27 cellular contexts compared by ENCODE assay signal in genomic region chr2:44148997-44149396, GRCh38. TPM values are rescaled to one million over a fixed set of nuclear protein-coding genes. Genes with fewer than 3 reads are reported as not detected.
DNase-seq lines count a peak whose midpoint lies in the region; ATAC-seq, FAIRE-seq and TF ChIP-seq lines count a peak whose summit lies in the region.
"Had no signal": no experiment of that assay in that cellular context is flagged by ENCODE, and none has a peak within 500 bp of the region (broad histone marks: within the 10 kb centered on the region; RNA-seq: fewer than 3 reads in every experiment).

No MANE protein-coding gene starts in this region.

- H3K27me3 ChIP-seq in K562 (ENCODE audit: control insufficient read depth in 2 of 2, insufficient read depth in 2 of 2, low read length in 2 of 2) (peaks cover 4 to 11% of the 10 kb centered on the region in 2 experiments; a peak in 3 of 5 replicates), heart left ventricle (peaks cover 0 to 7% (median 0%) of the 10 kb centered on the region in 9 donors)
- H3K27me3 ChIP-seq: SJSA1 had no signal

- TF ChIP-seq POLR2A in K562 (conservative IDR thresholded peaks at IDR 0.05) (no peak), heart left ventricle (IDR thresholded peaks at IDR 0.05) (no peak)

- in situ Hi-C loops in KBM-7 (cut with MboI; ENCODE audit: low pct_unique_long_range_greater_than_20kb, low sequenced_read_pairs), result no loop called here
- in situ Hi-C loops in K562 (cut with MboI), result no loop called here

- TF ChIP-seq CTCF in D721Med (IDR thresholded peaks at IDR 0.05; ENCODE audit: insufficient read depth, missing control alignments) (no peak), K562 (IDR thresholded peaks at IDR 0.05 in 2 of 3, conservative IDR thresholded peaks at IDR 0.05 in 1 of 3; ENCODE audit: insufficient read depth in 2 of 3, low read depth in 1 of 3, low read length in 3 of 3) (no peak), heart left ventricle (IDR thresholded peaks at IDR 0.05) (no peak)

- no peak for TF ChIP-seq EP300 in K562 (IDR thresholded peaks at IDR 0.05; ENCODE audit: low read length)

- no peaks in the 10 kb centered on the region; a peak in 1 of 5 replicates for H3K4me1 ChIP-seq in K562 (replicated peaks in 1 of 2; ENCODE audit: control insufficient read depth in 2 of 2, insufficient read depth in 2 of 2, low read length in 2 of 2)
- no peaks in the 10 kb centered on the region for H3K4me1 ChIP-seq in heart left ventricle
- H3K4me1 ChIP-seq: Caco-2, SJSA1 had no signal

- WGBS in K562 (ENCODE audit: insufficient coverage, low coverage, missing lambda C conversion rate), result 0% methylated on average over 1 of the region's 1 CpG
- 65 to 79% (median 73%) methylated on average over 1 of the region's 1 CpG for WGBS in heart left ventricle, 4 donors

- CTCF ChIA-PET in K562 (lab: Yijun Ruan, JAX; ENCODE audit: low intra/inter-chr PET ratio), result no interaction called here

- no peaks in the 10 kb centered on the region for H3K9me3 ChIP-seq in K562 (replicated peaks; ENCODE audit: control insufficient read depth, insufficient read depth, low read depth, low read length)
- no peaks in the 10 kb centered on the region for H3K9me3 ChIP-seq in heart left ventricle
- H3K9me3 ChIP-seq: SJSA1 had no signal

- H3K36me3 ChIP-seq in K562 (ENCODE audit: control insufficient read depth, insufficient read depth, low read length) (no peaks in the 10 kb centered on the region), heart left ventricle (no peaks in the 10 kb centered on the region)
- H3K36me3 ChIP-seq: SJSA1 had no signal

- FAIRE-seq in D721Med (lab: Jason Lieb, UNC) (peak; percentile 94), K562 (lab: Jason Lieb, UNC) (no peak)
- FAIRE-seq: GM19239 had no signal

- no peak for DNase-seq in D721Med (ENCODE audit: insufficient read length, low spot score)
- DNase-seq in KBM-7, result peak; percentile 45
- peak; percentile 40 for DNase-seq in NCI-H82 treated with DMSO at 0.1 percent for 48 hours (lab: John Stamatoyannopoulos, UW; ENCODE audit: unreplicated experiment)
- no peak for DNase-seq in K562 (ENCODE audit: extremely low read depth in 1 of 4, low spot score in 3 of 4)
- DNase-seq in AML-193 (lab: John Stamatoyannopoulos, UW), result no peak
- DNase-seq in heart left ventricle, result no peak
- DNase-seq: Caco-2; CD8-positive, alpha-beta T cell; DMS79 treated with DMSO at 0.1 percent for 48 hours; GF-D8; H9; HFFc6; Karpas-422; NCI-H1092; NCI-H1417 treated with DMSO at 0.1 percent for 48 hours; NCI-H1694 treated with DMSO at 0.1 percent for 48 hours; NCI-H2171 treated with DMSO at 0.1 percent for 48 hours; NCI-H345; NCI-H510A treated with DMSO at 0.1 percent for 48 hours; PC-9; Right ventricle myocardium superior; SW 1271; T-helper 9 cell had no signal

- H3K4me2 ChIP-seq in K562 (ENCODE audit: insufficient read depth, low read length), result no peak overlapping the region
- H3K4me2 ChIP-seq: PC-9 had no signal

- no peak for TF ChIP-seq RAD21 in K562 (CRISPR knock-in tag; conservative IDR thresholded peaks at IDR 0.05 in 1 of 2, IDR thresholded peaks at IDR 0.05 in 1 of 2)

- no TSS peak for BruUV-seq in K562 (replicated peaks; lab: Mats Ljungman, UMichigan)

- H3K9ac ChIP-seq in K562 (ENCODE audit: insufficient read depth in 1 of 2, low read depth in 2 of 2, low read length in 2 of 2), result no peak overlapping the region

- H3K27ac ChIP-seq in K562 (ENCODE audit: extremely low read depth, low read depth, low read length) (no peak overlapping the region), heart left ventricle (no peak overlapping the region)
- H3K27ac ChIP-seq: C4-2B, PC-9, SJSA1 had no signal

- no peak overlapping the region for H3K4me3 ChIP-seq in K562
- H3K4me3 ChIP-seq in heart left ventricle, result no peak overlapping the region
- H3K4me3 ChIP-seq: PC-9, SJSA1 had no signal

- no peaks in the 10 kb centered on the region for H3K9me1 ChIP-seq in K562 (ENCODE audit: control insufficient read depth, insufficient read depth, low read length)

- H2AFZ ChIP-seq in K562 (ENCODE audit: low read depth, low read length), result no peak overlapping the region
- H2AFZ ChIP-seq: PC-9 had no signal

- intact Hi-C loops in K562 (cut with micrococcal nuclease), result no loop called here
- intact Hi-C loops in heart left ventricle (cut with DNase I), result no loop called here

- no peaks in the 10 kb centered on the region for H3K79me2 ChIP-seq in K562 (ENCODE audit: control insufficient read depth, insufficient read depth, low read length)

- POLR2A ChIA-PET in K562 (lab: Yijun Ruan, JAX), result interaction anchor here (0.7 to 1.8 kb wide), 3 partner anchors 19 to 829 kb away, joined by 3 to 9 read pairs (median 3); partner anchors contain the start of gene PPM1B

- no peak for ATAC-seq in K562
- ATAC-seq in HG02970 (IDR thresholded peaks at IDR 0.05; ENCODE audit: low FRiP score, unreplicated experiment), result no peak
- no peak for ATAC-seq in heart left ventricle
- ATAC-seq: CD8-positive, alpha-beta T cell had no signal

- no peaks in the 10 kb centered on the region for H4K20me1 ChIP-seq in K562 (replicated peaks; ENCODE audit: control insufficient read depth, insufficient read depth, low read length)

TF ChIP-seq in K562, 482 proteins besides CTCF, POLR2A, EP300 and RAD21:
- TF ChIP-seq SPI1 (IDR thresholded peaks at IDR 0.05; ENCODE audit: borderline replicate concordance, low read depth, low read length), result peak; percentile 86
- TF ChIP-seq ZNF253 (CRISPR knock-in tag; conservative IDR thresholded peaks at IDR 0.05), result no peak
- TF ChIP-seq MECOM (CRISPR knock-in tag; IDR thresholded peaks at IDR 0.05), result no peak
- peak; percentile 9; the same call in 1 of the 2 replicates for TF ChIP-seq PKNOX1 (IDR thresholded peaks at IDR 0.05)
- no peak for TF ChIP-seq PYGO2 (tag; IDR thresholded peaks at IDR 0.05)
TF ChIP-seq in K562: peak in this region for 2.

RNA-seq across cellular contexts. Expression of gene PPM1B, which starts 19.7 kb away (rescaled TPM):
- 34.0 and 96.0 TPM in 2 replicates for total RNA-seq in K562 (2011; cell fraction: chromatin; rRNA removed; ENCODE audit: low replicate concordance)
- total RNA-seq in K562 (2011; cell fraction: nucleolus; rRNA removed), result 13.5 and 20.7 TPM in 2 replicates
- total RNA-seq in K562 (2011; cell fraction: nucleoplasm; rRNA removed), result 48.2 and 84.6 TPM in 2 replicates
- total RNA-seq in K562 (2014; rRNA removed) (10.4 and 21.6 TPM in 2 replicates), K562 (2014; rRNA removed; fragmentation: Illumina TruSeq; extraction: Trizol) (33.3 and 36.4 TPM in 2 replicates), K562 (2015; rRNA removed; fragmentation: Illumina TruSeq; extraction: Trizol) (28.5 and 30.6 TPM in 2 replicates), K562 (2021) (28.6 and 29.2 TPM in 2 replicates), heart left ventricle (10 to 100 TPM; 25.7 to 65.9 (median 54.1) TPM)
- polyA plus RNA-seq in K562 (2011; rRNA removed) (40.1 and 44.0 TPM in 2 replicates), K562 (2014; fragmentation: Illumina TruSeq; extraction: Trizol) (28.1 and 36.5 TPM in 2 replicates), K562 (2014; fragmentation: Nextera tagmentation; extraction: Ambion mirVana) (1 to 10 TPM; 8.9 to 9.8 TPM), K562 (2014; rRNA removed) (16.8 and 17.0 TPM in 2 replicates), heart left ventricle (10 to 100 TPM; 22.6 to 46.2 TPM)
- 9.2 and 14.9 TPM in 2 replicates for polyA plus RNA-seq in K562 (2011; cell fraction: cytosol; rRNA removed)
- 13.6 and 23.6 TPM in 2 replicates for polyA plus RNA-seq in K562 (2011; cell fraction: nucleus; rRNA removed)
- polyA plus RNA-seq in K562 (2012), result 22.6 and 26.1 TPM in 2 replicates
- 89.2 and 101 TPM in 2 replicates for polyA minus RNA-seq in K562 (2011; rRNA and poly(A)+ RNA removed)
- 27.7 and 29.9 TPM in 2 replicates for polyA minus RNA-seq in K562 (2011; cell fraction: cytosol; rRNA and poly(A)+ RNA removed)
- polyA minus RNA-seq in K562 (2011; cell fraction: nucleus; rRNA and poly(A)+ RNA removed), result 16.2 and 37.7 TPM in 2 replicates

Comparison
In these comparisons a context has a peak if more than half of its experiments do, and no peak if none do; other contexts are left out.
1. DNase-seq: peak in KBM-7 (single experiment) and NCI-H82 treated with DMSO at 0.1 percent for 48 hours (single experiment); none in D721Med (single experiment), K562 (0 of 4), AML-193 (0 of 2) and heart left ventricle (0 of 5).